Comparison of ENCODE assay signal across 27 cellular contexts in the genomic region with DNA sequence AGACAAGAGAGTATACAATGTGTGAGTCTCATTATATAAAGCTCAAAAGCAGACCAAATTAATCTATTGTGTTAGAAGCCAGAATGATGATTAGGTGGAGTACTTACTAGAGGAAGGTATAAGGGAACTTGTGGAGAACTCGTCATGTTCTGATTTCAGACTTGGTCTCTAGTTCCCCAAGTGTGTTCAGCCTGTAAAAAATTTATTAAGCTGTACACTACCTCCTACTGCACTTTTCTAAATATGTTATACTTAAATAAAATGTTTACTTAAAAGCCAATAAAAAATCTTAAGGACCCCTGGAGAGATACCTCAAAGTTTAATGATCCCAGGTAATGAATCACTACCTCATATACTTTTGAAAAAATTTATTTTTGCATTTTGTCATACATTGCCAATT.
"Had no signal": no experiment of that assay in that cellular context is flagged by ENCODE, and none has a peak within 500 bp of the region (broad histone marks: within the 10 kb centered on the region; RNA-seq: fewer than 3 reads in every experiment).

No MANE protein-coding gene starts in this region.

- H3K27me3 ChIP-seq: neutrophil, ovary, right lobe of liver, sigmoid colon, stomach, thyroid gland, tibial nerve, upper lobe of left lung, vagina had no signal

- H3K9ac ChIP-seq: parathyroid adenoma had no signal

- H3K36me3 ChIP-seq: neutrophil, ovary, right lobe of liver, sigmoid colon, stomach, thoracic aorta, thyroid gland, tibial nerve, upper lobe of left lung, vagina had no signal

- H3K9me3 ChIP-seq: neutrophil, ovary, psoas muscle, right lobe of liver, sigmoid colon, stomach, thoracic aorta, thyroid gland, tibial nerve, upper lobe of left lung, vagina had no signal

- DNase-seq: nephron progenitor cell; nucleus accumbens; ovary; posterior cingulate gyrus; psoas muscle; right cardiac atrium; right lobe of liver; sigmoid colon; small intestine; stimulated activated CD4-positive, alpha-beta T cell treated with anti-CD3 and anti-CD28 coated beads, Interleukin-15, amount 100 ng/mL, for 24 hours; stimulated activated CD4-positive, alpha-beta T cell treated with anti-CD3 and anti-CD28 coated beads, Interleukin-2, amount 100 ng/mL, for 24 hours; stimulated activated CD4-positive, alpha-beta T cell treated with anti-CD3 and anti-CD28 coated beads, Interleukin-2, amount 100 ng/mL, for 48 hours; stimulated activated CD4-positive, alpha-beta T cell treated with anti-CD3 and anti-CD28 coated beads, Interleukin-4, amount 100 ng/mL, for 24 hours; stimulated activated naive B cell treated with anti-CD40 and anti-IgM and Interleukin-4, amounts not matched to agents 10 μg/mL and 1 μg/mL and 100 μg/mL, for 72 hours; stimulated activated naive CD4-positive, alpha-beta T cell treated with Interleukin-2 at 50 U/mL for 16 hours; stomach; thyroid gland; trophoblast cell; upper lobe of left lung had no signal

- ATAC-seq: natural killer cell treated with Interleukin-12 subunit alpha and Interleukin-12 subunit beta and Interleukin-15 and Interleukin-18, amount 100 ng/mL, for 72 hours; right cardiac atrium; right lobe of liver; stimulated activated effector memory CD8-positive, alpha-beta T cell treated with anti-CD3 and anti-CD28 coated beads, Interleukin-12 subunit alpha, Interleukin-12 subunit beta, amount 100 ng/mL, for 72 hours; stimulated activated naive B cell treated with anti-CD40 and anti-IgM and Interleukin-4, amounts not matched to agents 10 μg/mL and 1 μg/mL and 100 μg/mL, for 72 hours had no signal

- H2AFZ ChIP-seq: parathyroid adenoma had no signal

- H3K4me1 ChIP-seq: psoas muscle, right lobe of liver, sigmoid colon, upper lobe of left lung, vagina had no signal

- FAIRE-seq: small intestine, urothelium cell line had no signal

- H3K79me2 ChIP-seq: parathyroid adenoma had no signal

- H3K27ac ChIP-seq: neutrophil, ovary, parathyroid adenoma, psoas muscle, right lobe of liver, sigmoid colon, stomach, thoracic aorta, thyroid gland, tibial nerve, upper lobe of left lung, vagina had no signal

- H3K4me3 ChIP-seq: ovary, psoas muscle, right lobe of liver, sigmoid colon, stomach, thoracic aorta, thyroid gland, tibial nerve, upper lobe of left lung, vagina had no signal
